Comparison of ENCODE assay signal across 8 cellular contexts in the genomic region with DNA sequence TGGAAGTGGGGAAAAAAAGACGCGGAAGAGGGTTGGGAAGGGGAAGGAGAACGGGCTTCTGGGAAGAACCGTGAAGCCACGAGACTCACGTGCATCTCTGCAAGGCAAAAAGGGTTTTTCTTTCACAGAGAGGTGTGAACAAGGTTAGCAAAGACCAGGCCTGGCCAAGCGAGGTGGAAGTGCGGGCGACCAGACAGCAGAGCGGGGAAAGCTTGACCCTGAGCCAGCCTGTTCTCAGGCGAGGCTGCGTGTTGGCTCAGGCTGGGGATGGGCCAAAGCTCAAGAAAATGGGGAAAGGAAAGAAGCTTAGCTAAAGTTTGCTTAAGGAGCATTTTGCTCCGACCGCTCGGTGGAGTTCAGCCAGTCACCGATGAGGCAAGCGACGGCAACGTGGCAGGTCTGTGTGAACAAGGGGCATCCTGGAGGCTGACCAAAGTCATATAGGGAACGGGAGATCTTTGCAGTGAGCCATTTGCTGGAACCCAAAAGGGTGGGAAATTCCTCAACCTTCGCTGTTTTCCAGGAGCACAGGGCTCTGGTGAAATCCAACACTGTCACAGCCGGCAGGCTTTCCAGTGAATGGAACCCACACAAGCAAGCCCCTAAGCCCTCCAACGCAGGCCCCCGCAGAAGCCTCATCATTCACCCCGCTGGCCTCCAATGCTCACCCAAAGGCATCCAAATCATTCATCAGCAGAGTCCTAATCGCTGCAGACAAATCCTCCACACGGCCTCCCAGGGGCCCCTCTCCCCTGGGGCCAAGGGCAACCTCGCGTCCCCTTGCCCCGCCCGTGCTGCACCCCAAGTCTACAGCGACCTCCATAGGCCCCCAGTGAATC. TPM values are rescaled to one million over a fixed set of nuclear protein-coding genes. Genes with fewer than 3 reads are reported as not detected.
DNase-seq lines count a peak whose midpoint lies in the region; ATAC-seq and TF ChIP-seq lines count a peak whose summit lies in the region.

No MANE protein-coding gene starts in this region.

- TF ChIP-seq POLR2A in heart left ventricle (IDR thresholded peaks at IDR 0.05) (no peak), ovary (IDR thresholded peaks at IDR 0.05) (no peak)

- 10 to 21% (median 13%) methylated on average over 29 to 32 of the region's 32 CpGs for WGBS in heart left ventricle, 4 donors
- 4 to 13% (median 5%) methylated on average over 32 of the region's 32 CpGs for WGBS in ovary, 3 donors

- intact Hi-C loops in activated naive CD4-positive, alpha-beta T cell treated with anti-CD3 and anti-CD28 coated beads for 36 hours (cut with micrococcal nuclease): loop anchor here (5.0 kb wide), 1 partner anchor 193 kb away; a partner anchor contains a TSS
- intact Hi-C loops in heart left ventricle (cut with DNase I) (loop anchor here in 1 of 10 donors (2.0 kb wide), 1 partner anchor 67 kb away; no protein-coding TSS in a partner anchor), ovary (cut with DNase I) (no loop called here)

- peak overlapping the region; percentile 95 for H3K9ac ChIP-seq in adipocyte (ENCODE audit: low read length)

- TF ChIP-seq EP300 in ovary (IDR thresholded peaks at IDR 0.05): no peak

- H3K9me3 Mint-ChIP-seq in activated naive CD4-positive, alpha-beta T cell treated with anti-CD3 and anti-CD28 coated beads for 36 hours: peaks cover 12% of the 10 kb centered on the region

- H3K27me3 ChIP-seq in adipocyte (replicated peaks; ENCODE audit: control insufficient read depth, insufficient read depth, low read length) (no peaks in the 10 kb centered on the region), heart left ventricle (no peaks in the 10 kb centered on the region), ovary (no peaks in the 10 kb centered on the region)

- CTCF ChIA-PET in activated naive CD4-positive, alpha-beta T cell treated with anti-CD3 and anti-CD28 coated beads for 36 hours (lab: Charles Lee): no interaction called here

- H3K4me3 ChIP-seq in HFF-Myc (replicated peaks; ENCODE audit: low read depth, low read length) (peak overlapping the region; percentile 78), adipocyte (ENCODE audit: low read length) (peak overlapping the region; percentile 94), heart left ventricle (peak overlapping the region; percentile 71 to 98 (median 91)), ovary (peak overlapping the region; percentile 89)

- H3K4me1 Mint-ChIP-seq in activated naive CD4-positive, alpha-beta T cell treated with anti-CD3 and anti-CD28 coated beads for 36 hours (ENCODE audit: low read depth): peaks cover 20% of the 10 kb centered on the region

- peaks cover 12% of the 10 kb centered on the region for H3K36me3 ChIP-seq in adipocyte (ENCODE audit: control insufficient read depth, insufficient read depth, low read length, severe bottlenecking)
- no peaks in the 10 kb centered on the region for H3K36me3 ChIP-seq in heart left ventricle
- no peaks in the 10 kb centered on the region for H3K36me3 ChIP-seq in ovary

- DNase-seq in activated naive CD4-positive, alpha-beta T cell treated with anti-CD3 and anti-CD28 coated beads for 36 hours: peak; percentile 43
- no peak for DNase-seq in activated naive CD4-positive, alpha-beta T cell treated with anti-CD3 and anti-CD28 coated beads, Interleukin-2, amount 50 U/mL, for 16 hours
- DNase-seq in HFF-Myc (ENCODE audit: extremely low read depth, low read depth) (peak; percentile 14), NCI-H146 treated with DMSO at 0.1 percent for 48 hours (lab: John Stamatoyannopoulos, UW; ENCODE audit: unreplicated experiment) (peak; percentile 15), adipocyte (ENCODE audit: low read depth) (peak; percentile 76), heart left ventricle (peak in 3 of 5 donors; percentile 40 to 47 (median 45)), ovary (peak; percentile 32 to 59 (median 50))
- DNase-seq in activated effector memory CD4-positive, alpha-beta T cell treated with Interleukin-2 at 50 U/mL for 16 hours: no peak

- H3K9me3 ChIP-seq in adipocyte (ENCODE audit: control insufficient read depth, low read length) (peaks cover 35% of the 10 kb centered on the region), heart left ventricle (peaks cover 0 to 29% (median 6%) of the 10 kb centered on the region in 12 donors), ovary (peaks cover 0 to 11% of the 10 kb centered on the region in 2 donors)

- H3K27me3 Mint-ChIP-seq in activated naive CD4-positive, alpha-beta T cell treated with anti-CD3 and anti-CD28 coated beads for 36 hours (ENCODE audit: low read depth): no peaks in the 10 kb centered on the region

- H3K4me1 ChIP-seq in adipocyte (ENCODE audit: control insufficient read depth, insufficient read depth, low read length) (peaks cover 8% of the 10 kb centered on the region), heart left ventricle (peaks cover 0 to 23% (median 11%) of the 10 kb centered on the region in 12 donors), ovary (ENCODE audit: insufficient read depth) (peaks cover 8% of the 10 kb centered on the region)

- peak overlapping the region; percentile 76 for H3K27ac Mint-ChIP-seq in activated naive CD4-positive, alpha-beta T cell treated with anti-CD3 and anti-CD28 coated beads for 36 hours

- TF ChIP-seq CTCF in HFF-Myc (IDR thresholded peaks at IDR 0.05; ENCODE audit: low read depth, low read length, missing control alignments): no peak
- TF ChIP-seq CTCF in heart left ventricle (IDR thresholded peaks at IDR 0.05): no peak
- no peak for TF ChIP-seq CTCF in ovary (IDR thresholded peaks at IDR 0.05)

- H3K27ac ChIP-seq in heart left ventricle (peak overlapping the region; percentile 60 to 99 (median 96)), ovary (peak overlapping the region; percentile 77 to 89)

- ATAC-seq in heart left ventricle: peak; percentile 7 to 59 (median 46)

- H3K36me3 Mint-ChIP-seq in activated naive CD4-positive, alpha-beta T cell treated with anti-CD3 and anti-CD28 coated beads for 36 hours (ENCODE audit: low read depth): peaks cover 19% of the 10 kb centered on the region

- peak overlapping the region; percentile 89 for H3K4me3 Mint-ChIP-seq in activated naive CD4-positive, alpha-beta T cell treated with anti-CD3 and anti-CD28 coated beads for 36 hours

RNA-seq across cellular contexts. Expression of a gene that starts 0.8 kb away (rescaled TPM):
- 1 to 10 TPM; 4.3 to 5.3 TPM for total RNA-seq in activated naive CD4-positive, alpha-beta T cell treated with anti-CD3 and anti-CD28 coated beads for 36 hours
- 10 to 100 TPM in 6 of 9 donors, 1 to 10 TPM in 3; 3.4 to 14.2 (median 10.3) TPM for total RNA-seq in heart left ventricle
- 1 to 10 TPM; 5.0 to 5.6 TPM for polyA plus RNA-seq in heart left ventricle
- total RNA-seq in ovary: 10 to 100 TPM in 5 of 7 donors, 1 to 10 TPM in 2; 8.3 to 20.9 (median 14.5) TPM
- 10 to 100 TPM in 1 of 2 donors, 1 to 10 TPM in 1; 5.2 to 10.3 TPM for polyA plus RNA-seq in ovary

RNA-seq across cellular contexts. Expression of a gene that starts 30.9 kb away (rescaled TPM):
- total RNA-seq in activated naive CD4-positive, alpha-beta T cell treated with anti-CD3 and anti-CD28 coated beads for 36 hours: 10 to 100 TPM in 1 of 2 experiments, 1 to 10 TPM in 1; 8.4 to 12.2 TPM
- total RNA-seq in heart left ventricle (1 to 10 TPM in 8 of 9 donors, under 1 TPM in 1; 0.60 to 6.7 (median 3.7) TPM), ovary (10 to 100 TPM; 10.8 to 18.9 (median 14.1) TPM)
- polyA plus RNA-seq in heart left ventricle (1 to 10 TPM; 1.8 to 4.2 TPM), ovary (1 to 10 TPM; 3.2 to 6.3 TPM)

Comparison
In these comparisons a context has a peak if more than half of its experiments do, and no peak if none do; other contexts are left out.
1. DNase-seq: peak in activated naive CD4-positive, alpha-beta T cell treated with anti-CD3 and anti-CD28 coated beads for 36 hours (single experiment), HFF-Myc (single experiment), NCI-H146 treated with DMSO at 0.1 percent for 48 hours (single experiment), adipocyte (single experiment), heart left ventricle (3 of 5) and ovary (5 of 5); none in activated naive CD4-positive, alpha-beta T cell treated with anti-CD3 and anti-CD28 coated beads, Interleukin-2, amount 50 U/mL, for 16 hours (single experiment) and activated effector memory CD4-positive, alpha-beta T cell treated with Interleukin-2 at 50 U/mL for 16 hours (single experiment).
2. Peak in every context shown above with its lines, with median percentiles within 50 percentile points of each other: H3K4me3 ChIP-seq.